ENCODE assay signal across 8 cellular contexts in the genomic region with DNA sequence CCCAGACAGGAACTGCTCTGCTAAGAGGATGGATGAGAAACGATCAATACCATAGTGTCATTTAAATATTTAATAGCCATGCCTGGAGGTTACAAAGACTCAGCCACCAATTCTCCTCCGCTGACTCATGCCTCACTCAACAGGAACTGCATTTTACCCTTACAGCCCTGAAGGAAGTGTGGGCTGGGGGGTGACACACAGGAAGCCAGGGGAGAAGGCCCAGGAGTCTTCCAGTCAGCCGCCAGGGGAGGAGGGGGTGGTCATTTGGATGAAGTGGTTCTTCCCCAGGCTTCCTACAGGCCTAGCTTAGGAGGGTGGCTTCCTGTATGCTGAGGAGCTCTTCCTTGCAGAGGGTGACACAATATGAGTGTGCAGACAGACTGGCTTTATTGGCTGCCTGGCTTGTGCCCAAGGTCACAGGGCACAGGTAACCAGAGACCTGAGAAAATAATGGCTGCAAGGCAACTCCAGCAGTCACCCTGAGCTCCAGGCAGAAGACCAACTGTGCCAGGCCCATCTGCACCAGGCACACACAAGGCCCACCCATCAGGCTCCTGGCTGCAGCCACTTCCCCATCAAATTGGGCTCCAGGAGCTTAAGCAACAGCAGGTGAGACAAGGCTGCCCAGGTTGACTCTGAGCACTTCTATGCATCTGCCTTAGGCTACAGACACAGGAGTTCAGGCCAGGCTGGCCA. TPM values are rescaled to one million over a fixed set of nuclear protein-coding genes. Genes with fewer than 3 reads are reported as not detected.
DNase-seq lines count a peak whose midpoint lies in the region; ATAC-seq and TF ChIP-seq lines count a peak whose summit lies in the region.

No MANE protein-coding gene starts in this region.

- no peak for ATAC-seq in GM19395 (IDR thresholded peaks at IDR 0.05; ENCODE audit: unreplicated experiment)

- DNase-seq in activated gamma-delta T cell treated with Interleukin-2 at 50 U/mL for 16 hours (peak; percentile 68), activated gamma-delta T cell (lab: John Stamatoyannopoulos, UW) (no peak), T-helper 2 cell (peak in 4 of 5 experiments; percentile 46 to 82 (median 66)), amniotic stem cell (lab: John Stamatoyannopoulos, UW) (peak; percentile 79), iPS DF 19.7 (ENCODE audit: low read depth, low spot score) (peak; percentile 86), lower leg skin (ENCODE audit: low spot score in 2 of 2) (no peak)
- DNase-seq in stimulated activated CD4-positive, alpha-beta T cell treated with anti-CD3 and anti-CD28 coated beads, Interleukin-15, amount 100 ng/mL, for 24 hours, result peak; percentile 90

- no peak overlapping the region for H3K4me3 ChIP-seq in lower leg skin (ENCODE audit: low read depth, poor library complexity, severe bottlenecking)

- 11 to 19% methylated on average over 3 of the region's 3 CpGs for WGBS in lower leg skin, 2 donors

- TF ChIP-seq CTCF in lower leg skin (IDR thresholded peaks at IDR 0.05), result no peak

- intact Hi-C loops in lower leg skin (cut with DNase I; ENCODE audit: low total_unique reads), result no loop called here

- no peak for TF ChIP-seq POLR2A in lower leg skin (IDR thresholded peaks at IDR 0.05)

RNA-seq across cellular contexts. Expression of a gene that starts 30.6 kb away (rescaled TPM):
- total RNA-seq in lower leg skin, result 1,000 to 10,000 TPM; 2,664 to 4,654 (median 3,612) TPM

RNA-seq across cellular contexts. Expression of a gene that starts 34.1 kb away (rescaled TPM):
- total RNA-seq in lower leg skin, result 10 to 100 TPM; 36.3 to 54.0 (median 49.8) TPM

RNA-seq across cellular contexts. Expression of a gene that starts 36.9 kb away (rescaled TPM):
- 100 to 1,000 TPM in 1 of 4 donors, 10 to 100 TPM in 3; 37.8 to 115 (median 50.8) TPM for total RNA-seq in lower leg skin

Comparison
In these comparisons a context has a peak if more than half of its experiments do, and no peak if none do; other contexts are left out.
1. DNase-seq: peak in activated gamma-delta T cell treated with Interleukin-2 at 50 U/mL for 16 hours (single experiment), T-helper 2 cell (4 of 5), amniotic stem cell (single experiment), iPS DF 19.7 (single experiment) and stimulated activated CD4-positive, alpha-beta T cell treated with anti-CD3 and anti-CD28 coated beads, Interleukin-15, amount 100 ng/mL, for 24 hours (single experiment); none in activated gamma-delta T cell (single experiment) and lower leg skin (0 of 2).